ENCODE assay signal across 20 cellular contexts in the genomic region with DNA sequence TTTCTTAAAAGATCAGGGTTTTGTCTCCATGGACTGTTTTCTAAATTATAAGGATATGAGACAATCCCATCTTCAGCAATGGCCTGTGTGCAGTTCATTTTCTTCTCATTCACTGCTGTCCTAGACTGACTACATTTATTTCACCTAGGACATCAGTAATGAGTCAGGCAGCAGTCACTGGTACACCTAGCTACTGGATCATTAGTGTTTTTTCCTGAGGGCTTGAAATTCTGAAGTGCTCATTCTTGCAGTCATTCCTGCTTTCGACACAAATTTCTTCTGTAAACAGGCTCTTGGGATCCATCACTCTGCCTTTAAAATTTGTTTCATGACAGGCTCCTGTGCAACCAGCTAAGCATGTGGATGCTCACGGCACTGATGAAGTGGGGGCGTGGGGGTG. TPM values are rescaled to one million over a fixed set of nuclear protein-coding genes. Genes with fewer than 3 reads are reported as not detected.
A peak's percentile ranks its signal among the peaks of the same experiment; 100 is the strongest.
DNase-seq lines count a peak whose midpoint lies in the region; ATAC-seq and TF ChIP-seq lines count a peak whose summit lies in the region.
"Had no signal": no experiment of that assay in that cellular context is flagged by ENCODE, and none has a peak within 500 bp of the region (broad histone marks: within the 10 kb centered on the region; RNA-seq: fewer than 3 reads in every experiment).

No MANE protein-coding gene starts in this region.

- peaks cover 15% of the 10 kb centered on the region for H3K36me3 ChIP-seq in RWPE2 (ENCODE audit: low read depth)
- H3K36me3 ChIP-seq in neural cell (ENCODE audit: insufficient read depth, low read length) = no peaks in the 10 kb centered on the region
- peaks cover 3% of the 10 kb centered on the region for H3K36me3 ChIP-seq in left ventricle myocardium inferior

- peaks cover 4% of the 10 kb centered on the region for H3K27me3 Mint-ChIP-seq in activated T-helper 2 cell treated with anti-CD3 and anti-CD28 coated beads, Interferon-gamma antibody, Interleukin-2, Interleukin-4, amounts not matched to agents 10 μg/mL and 5 μg/mL and 100 μg/mL, durations not matched to agents 14 hours and 24 hours and 36 hours (ENCODE audit: low read depth)
- peaks cover 22% of the 10 kb centered on the region for H3K27me3 Mint-ChIP-seq in progenitor cell of endocrine pancreas
- H3K27me3 Mint-ChIP-seq: CD4-positive, alpha-beta memory T cell had no signal

- no peak for TF ChIP-seq RAD21 in neural cell (conservative IDR thresholded peaks at IDR 0.05)

- no peak for TF ChIP-seq EP300 in neural cell (conservative IDR thresholded peaks at IDR 0.05; ENCODE audit: poor library complexity, severe bottlenecking)

- TF ChIP-seq CTCF in RWPE2 (IDR thresholded peaks at IDR 0.05; ENCODE audit: poor library complexity, severe bottlenecking) = no peak
- TF ChIP-seq CTCF in neural cell (IDR thresholded peaks at IDR 0.05; ENCODE audit: poor library complexity, severe bottlenecking) = no peak
- TF ChIP-seq CTCF in left ventricle myocardium inferior (IDR thresholded peaks at IDR 0.05; ENCODE audit: borderline replicate concordance) = no peak
- no peak for TF ChIP-seq CTCF in progenitor cell of endocrine pancreas (IDR thresholded peaks at IDR 0.05; ENCODE audit: unreplicated experiment)

- no peak overlapping the region for H2AFZ ChIP-seq in neural cell (ENCODE audit: low read depth, low read length)
- H2AFZ ChIP-seq: GM23338 had no signal

- peak overlapping the region; percentile 23 for H3K27ac ChIP-seq in RWPE2 (ENCODE audit: poor library complexity, severe bottlenecking)
- H3K27ac ChIP-seq in neural cell (ENCODE audit: low read length) = peak overlapping the region; percentile 19
- H3K27ac ChIP-seq in left ventricle myocardium inferior (replicated peaks) = no peak overlapping the region
- H3K27ac ChIP-seq: BLaER1 had no signal

- ATAC-seq in RWPE2 (ENCODE audit: low read depth) = peak; percentile 95
- peak; percentile 64 for ATAC-seq in esophagus mucosa
- no peak for ATAC-seq in HG02610 (IDR thresholded peaks at IDR 0.05; ENCODE audit: unreplicated experiment)
- ATAC-seq: GM12878, GM23338 had no signal

- H3K4me2 ChIP-seq in neural cell (ENCODE audit: low read length) = no peak overlapping the region
- H3K4me2 ChIP-seq: BLaER1, GM23338 had no signal

- no peak overlapping the region for H3K27ac Mint-ChIP-seq in activated T-helper 2 cell treated with anti-CD3 and anti-CD28 coated beads, Interferon-gamma antibody, Interleukin-2, Interleukin-4, amounts not matched to agents 10 μg/mL and 5 μg/mL and 100 μg/mL, durations not matched to agents 14 hours and 24 hours and 36 hours
- H3K27ac Mint-ChIP-seq in progenitor cell of endocrine pancreas = no peak overlapping the region
- H3K27ac Mint-ChIP-seq: GM23338 had no signal

- H3K4me1 Mint-ChIP-seq in activated T-helper 2 cell treated with anti-CD3 and anti-CD28 coated beads, Interferon-gamma antibody, Interleukin-2, Interleukin-4, amounts not matched to agents 10 μg/mL and 5 μg/mL and 100 μg/mL, durations not matched to agents 14 hours and 24 hours and 36 hours (ENCODE audit: low read depth) = no peaks in the 10 kb centered on the region
- no peaks in the 10 kb centered on the region for H3K4me1 Mint-ChIP-seq in progenitor cell of endocrine pancreas (ENCODE audit: low read depth)
- H3K4me1 Mint-ChIP-seq: GM23338 had no signal

- intact Hi-C loops in left ventricle myocardium inferior (cut with micrococcal nuclease) = no loop called here
- intact Hi-C loops in activated T-helper 2 cell treated with anti-CD3 and anti-CD28 coated beads, Interferon-gamma antibody, Interleukin-2, Interleukin-4, amounts not matched to agents 10 μg/mL and 5 μg/mL and 100 μg/mL, durations not matched to agents 14 hours and 24 hours and 36 hours (cut with micrococcal nuclease) = no loop called here

- H3K27me3 ChIP-seq in RWPE2 (ENCODE audit: insufficient read depth, poor library complexity, severe bottlenecking) (peaks cover 13% of the 10 kb centered on the region), neural cell (ENCODE audit: insufficient read depth, low read depth, low read length) (no peaks in the 10 kb centered on the region), left ventricle myocardium inferior (ENCODE audit: low read depth) (no peaks in the 10 kb centered on the region)
- H3K27me3 ChIP-seq: BLaER1 had no signal

- H3F3A ChIP-seq in neural cell (ENCODE audit: insufficient read depth, low read length, poor library complexity, severe bottlenecking) = no peaks in the 10 kb centered on the region

- peaks cover 10% of the 10 kb centered on the region for H3K9me3 Mint-ChIP-seq in activated T-helper 2 cell treated with anti-CD3 and anti-CD28 coated beads, Interferon-gamma antibody, Interleukin-2, Interleukin-4, amounts not matched to agents 10 μg/mL and 5 μg/mL and 100 μg/mL, durations not matched to agents 14 hours and 24 hours and 36 hours
- no peaks in the 10 kb centered on the region for H3K9me3 Mint-ChIP-seq in progenitor cell of endocrine pancreas (ENCODE audit: low read depth)
- H3K9me3 Mint-ChIP-seq: GM23338 had no signal

- no peaks in the 10 kb centered on the region for H3K9me2 ChIP-seq in neural cell (ENCODE audit: insufficient read depth, low read length)

- H3K9me3 ChIP-seq in RWPE2 (ENCODE audit: severe bottlenecking) (no peaks in the 10 kb centered on the region), neural cell (ENCODE audit: low read length) (no peaks in the 10 kb centered on the region), left ventricle myocardium inferior (replicated peaks) (no peaks in the 10 kb centered on the region)
- H3K9me3 ChIP-seq: BLaER1 had no signal

- H3K4me1 ChIP-seq in RWPE2 (ENCODE audit: insufficient read depth, poor library complexity, severe bottlenecking) (peaks cover 13% of the 10 kb centered on the region), left ventricle myocardium inferior (peaks cover 11% of the 10 kb centered on the region)

- DNase-seq in NCI-H226 (peak; percentile 37), RWPE2 (ENCODE audit: low spot score) (no peak), left ventricle myocardium inferior (no peak), progenitor cell of endocrine pancreas (ENCODE audit: low spot score, unreplicated experiment) (no peak)
- DNase-seq in activated T-helper 2 cell treated with anti-CD3 and anti-CD28 coated beads, Interferon-gamma antibody, Interleukin-2, Interleukin-4, amounts not matched to agents 10 μg/mL and 5 μg/mL and 100 μg/mL, durations not matched to agents 14 hours and 24 hours and 36 hours (ENCODE audit: low spot score) = no peak
- DNase-seq: CD4-positive, alpha-beta memory T cell; DMS153; HCEC 1CT; NCI-H1417 treated with DMSO at 0.1 percent for 48 hours; NCI-H187 treated with DMSO at 0.1 percent for 48 hours; NCI-H2171 treated with DMSO at 0.1 percent for 48 hours; NCI-H446 treated with DMSO at 0.1 percent for 48 hours; NCI-H69; SIG-M5 had no signal

- no peak overlapping the region for H3K9ac ChIP-seq in neural cell (ENCODE audit: low read length)
- H3K9ac ChIP-seq: BLaER1 had no signal

- H3K4me3 ChIP-seq in RWPE2 (ENCODE audit: severe bottlenecking) (no peak overlapping the region), neural cell (ENCODE audit: low read length) (no peak overlapping the region), left ventricle myocardium inferior (no peak overlapping the region)
- H3K4me3 ChIP-seq: BLaER1, GM12878, GM23338 had no signal

- H3K4me3 Mint-ChIP-seq in activated T-helper 2 cell treated with anti-CD3 and anti-CD28 coated beads, Interferon-gamma antibody, Interleukin-2, Interleukin-4, amounts not matched to agents 10 μg/mL and 5 μg/mL and 100 μg/mL, durations not matched to agents 14 hours and 24 hours and 36 hours (ENCODE audit: low read depth) = no peak overlapping the region
- no peak overlapping the region for H3K4me3 Mint-ChIP-seq in progenitor cell of endocrine pancreas (ENCODE audit: low read depth)
- H3K4me3 Mint-ChIP-seq: CD4-positive, alpha-beta memory T cell; GM23338 had no signal

- no peaks in the 10 kb centered on the region for H3K36me3 Mint-ChIP-seq in activated T-helper 2 cell treated with anti-CD3 and anti-CD28 coated beads, Interferon-gamma antibody, Interleukin-2, Interleukin-4, amounts not matched to agents 10 μg/mL and 5 μg/mL and 100 μg/mL, durations not matched to agents 14 hours and 24 hours and 36 hours (ENCODE audit: low read depth)
- H3K36me3 Mint-ChIP-seq in progenitor cell of endocrine pancreas (ENCODE audit: insufficient read depth) = peaks cover 1% of the 10 kb centered on the region

- H4K20me1 ChIP-seq in neural cell (ENCODE audit: insufficient read depth) = no peaks in the 10 kb centered on the region
- H4K20me1 ChIP-seq: BLaER1 had no signal

- H3K79me2 ChIP-seq in neural cell (replicated peaks; ENCODE audit: insufficient read depth, low read length) = no peaks in the 10 kb centered on the region

TF ChIP-seq in neural cell, 6 proteins besides CTCF, POLR2A, EP300 and RAD21 (continues in another document):
- no peak for TF ChIP-seq POLR2AphosphoS5 (IDR thresholded peaks at IDR 0.05)
- no peak for TF ChIP-seq TAF1 (IDR thresholded peaks at IDR 0.05; ENCODE audit: low read depth)
- TF ChIP-seq EZH2 (IDR thresholded peaks at IDR 0.05; ENCODE audit: borderline replicate concordance, insufficient read depth, low read length, poor library complexity, severe bottlenecking) = no peak
- TF ChIP-seq SMC3 (conservative IDR thresholded peaks at IDR 0.05; ENCODE audit: poor library complexity) = no peak
- TF ChIP-seq MXI1 (conservative IDR thresholded peaks at IDR 0.05; ENCODE audit: poor library complexity, severe bottlenecking) = no peak

RNA-seq across cellular contexts. Expression of a gene that starts 9.0 kb away (rescaled TPM):
- total RNA-seq in esophagus mucosa (2.8 TPM), left ventricle myocardium inferior (9.6 TPM), progenitor cell of endocrine pancreas (4.8 and 5.0 TPM in 2 replicates)
- 0.06 and 0.09 TPM in 2 replicates for polyA plus RNA-seq in neural cell
- polyA minus RNA-seq in neural cell = 0.46 TPM in 1 of 2 replicates, not detected in the other
- 7.2 and 7.6 TPM in 2 replicates for total RNA-seq in activated T-helper 2 cell treated with anti-CD3 and anti-CD28 coated beads, Interferon-gamma antibody, Interleukin-2, Interleukin-4, amounts not matched to agents 10 μg/mL and 5 μg/mL and 100 μg/mL, durations not matched to agents 14 hours and 24 hours and 36 hours
